10 cellular contexts compared by ENCODE assay signal in genomic region chr3:18124501-18124900, GRCh38.
DNase-seq lines count a peak whose midpoint lies in the region; ATAC-seq lines count a peak whose summit lies in the region.
"Had no signal": no experiment of that assay in that cellular context is flagged by ENCODE, and none has a peak within 500 bp of the region (broad histone marks: within the 10 kb centered on the region; RNA-seq: fewer than 3 reads in every experiment).

No MANE protein-coding gene starts in this region.

- no peak overlapping the region for H2BK12ac ChIP-seq in mesenchymal stem cell (ENCODE audit: low read length in 2 of 2)

- H3K27me3 ChIP-seq in mesenchymal stem cell (ENCODE audit: control insufficient read depth in 1 of 2, insufficient read depth in 1 of 2, low read length in 2 of 2), result no peaks in the 10 kb centered on the region
- H3K27me3 ChIP-seq: suprapubic skin had no signal

- no peak overlapping the region for H2BK5ac ChIP-seq in mesenchymal stem cell (ENCODE audit: low read depth, low read length, poor library complexity, severe bottlenecking)

- H4K91ac ChIP-seq in mesenchymal stem cell (ENCODE audit: low read length), result no peak overlapping the region

- H3K27ac ChIP-seq in mesenchymal stem cell (ENCODE audit: low read length, poor library complexity, severe bottlenecking), result peak overlapping the region; percentile 7
- H3K27ac ChIP-seq: suprapubic skin had no signal

- no peaks in the 10 kb centered on the region for H3K9me3 ChIP-seq in mesenchymal stem cell (ENCODE audit: control insufficient read depth, low read length)
- H3K9me3 ChIP-seq: suprapubic skin had no signal

- H4K8ac ChIP-seq in mesenchymal stem cell (ENCODE audit: low read length), result no peak overlapping the region

- H3K36me3 ChIP-seq in mesenchymal stem cell (ENCODE audit: control insufficient read depth in 1 of 2, insufficient read depth in 2 of 2, low read depth in 1 of 2, low read length in 2 of 2), result no peaks in the 10 kb centered on the region
- H3K36me3 ChIP-seq: suprapubic skin had no signal

- H3K23ac ChIP-seq in mesenchymal stem cell (ENCODE audit: low read length in 2 of 2), result no peak overlapping the region

- no peak overlapping the region for H3K18ac ChIP-seq in mesenchymal stem cell (ENCODE audit: low read depth in 1 of 2, low read length in 2 of 2)

- H2BK120ac ChIP-seq in mesenchymal stem cell (ENCODE audit: low read depth, low read length), result no peak overlapping the region

- no peak overlapping the region for H3K14ac ChIP-seq in mesenchymal stem cell (ENCODE audit: low read length in 2 of 2)

- no peak overlapping the region for H3K9ac ChIP-seq in mesenchymal stem cell (ENCODE audit: low read length)

- no peak overlapping the region for H3K4me2 ChIP-seq in mesenchymal stem cell (ENCODE audit: low read length, poor library complexity, severe bottlenecking)

- no peak for ATAC-seq in GM19455 (IDR thresholded peaks at IDR 0.05; ENCODE audit: unreplicated experiment)
- no peak for ATAC-seq in GM18858 (IDR thresholded peaks at IDR 0.05; ENCODE audit: unreplicated experiment)
- ATAC-seq in GM19324 (IDR thresholded peaks at IDR 0.05; ENCODE audit: low FRiP score, unreplicated experiment), result no peak

- DNase-seq in GM03348 (ENCODE audit: low spot score), result peak; percentile 52
- DNase-seq in LoVo (ENCODE audit: low spot score), result peak; percentile 45
- peak; percentile 31 for DNase-seq in amniotic stem cell (lab: John Stamatoyannopoulos, UW)
- peak; percentile 3 for DNase-seq in mesenchymal stem cell
- DNase-seq: activated B cell treated with CpG ODN at 0.5 μM for 24 hours, activated gamma-delta T cell treated with Interleukin-2 at 50 U/mL for 16 hours had no signal

- no peak overlapping the region for H3K4ac ChIP-seq in mesenchymal stem cell (ENCODE audit: low read depth in 1 of 2, low read length in 2 of 2)

- no peak overlapping the region for H3K4me3 ChIP-seq in mesenchymal stem cell (ENCODE audit: insufficient read depth in 1 of 2, low read depth in 1 of 2, low read length in 2 of 2)
- H3K4me3 ChIP-seq: suprapubic skin had no signal

- WGBS in mesenchymal stem cell, result 56% methylated on average over 5 of the region's 5 CpGs

- no peak overlapping the region for H2AK5ac ChIP-seq in mesenchymal stem cell (ENCODE audit: low read length, severe bottlenecking)

- no peak overlapping the region for H2AFZ ChIP-seq in mesenchymal stem cell (ENCODE audit: low read depth, low read length)

- no peak overlapping the region for H2BK15ac ChIP-seq in mesenchymal stem cell (ENCODE audit: low read depth, poor library complexity, severe bottlenecking)

- H3K79me1 ChIP-seq in mesenchymal stem cell (replicated peaks; ENCODE audit: low read length, poor library complexity, severe bottlenecking), result no peaks in the 10 kb centered on the region

- no peaks in the 10 kb centered on the region for H3K4me1 ChIP-seq in mesenchymal stem cell (ENCODE audit: control insufficient read depth, insufficient read depth, low read depth, low read length)
